12 cellular contexts compared by ENCODE assay signal in genomic region chr9:113566712-113567071, GRCh38.
A peak's percentile ranks its signal among the peaks of the same experiment; 100 is the strongest.
DNase-seq lines count a peak whose midpoint lies in the region; ATAC-seq, FAIRE-seq and TF ChIP-seq lines count a peak whose summit lies in the region.
"Had no signal": no experiment of that assay in that cellular context is flagged by ENCODE, and none has a peak within 500 bp of the region (broad histone marks: within the 10 kb centered on the region; RNA-seq: fewer than 3 reads in every experiment).

No MANE protein-coding gene starts in this region.

- H3K4me3 ChIP-seq in MM.1S (ENCODE audit: low read length), result no peak overlapping the region
- H3K4me3 ChIP-seq in choroid plexus epithelial cell (ENCODE audit: low read depth, low read length), result peak overlapping the region; percentile 71
- H3K4me3 ChIP-seq in HepG2 (replicated peaks in 1 of 3; ENCODE audit: insufficient read depth in 1 of 3, low read depth in 2 of 3, low read length in 3 of 3), result no peak overlapping the region

- H3K36me3 ChIP-seq in MM.1S (replicated peaks; ENCODE audit: insufficient read depth, low read length), result no peaks in the 10 kb centered on the region
- peaks cover 0 to 1% of the 10 kb centered on the region in 2 experiments; a peak in 3 of 5 replicates for H3K36me3 ChIP-seq in HepG2 (replicated peaks in 1 of 2; ENCODE audit: control insufficient read depth in 1 of 2, insufficient read depth in 2 of 2, low read length in 2 of 2)

- no peak for FAIRE-seq in HepG2 (lab: Jason Lieb, UNC)
- FAIRE-seq: colon had no signal

- H3K27me3 ChIP-seq in MM.1S (replicated peaks; ENCODE audit: insufficient read depth, low read length) (no peaks in the 10 kb centered on the region), HepG2 (ENCODE audit: control insufficient read depth in 1 of 2, insufficient read depth in 2 of 2, low read length in 2 of 2) (no peaks in the 10 kb centered on the region)

- H3K79me2 ChIP-seq in MM.1S (ENCODE audit: low read length), result peaks cover 43% of the 10 kb centered on the region
- H3K79me2 ChIP-seq in HepG2 (ENCODE audit: insufficient read depth, low read length), result no peaks in the 10 kb centered on the region

- no peak for TF ChIP-seq CTCF in MM.1S (IDR thresholded peaks at IDR 0.05; ENCODE audit: low read length)
- TF ChIP-seq CTCF in choroid plexus epithelial cell (conservative IDR thresholded peaks at IDR 0.05; ENCODE audit: low read depth, low read length), result no peak
- no peak for TF ChIP-seq CTCF in HepG2 (CRISPR knock-in tag; IDR thresholded peaks at IDR 0.05)

- no peak overlapping the region for H3K9ac ChIP-seq in MM.1S (ENCODE audit: low read length)
- H3K9ac ChIP-seq in HepG2 (ENCODE audit: insufficient read depth, low read depth, low read length), result no peak overlapping the region

- CTCF ChIA-PET in HepG2 (lab: Yijun Ruan, JAX; ENCODE audit: low intra/inter-chr PET ratio, low total read pairs), result no interaction called here

- WGBS in HepG2 (ENCODE audit: low lambda C conversion rate), result no CpG with 5 or more reads among the region's 3 CpGs

- H3K9me2 ChIP-seq in MM.1S (replicated peaks; ENCODE audit: insufficient read depth, low read length), result no peaks in the 10 kb centered on the region

- H3K9me3 ChIP-seq in MM.1S (replicated peaks; ENCODE audit: insufficient read depth, low read length) (no peaks in the 10 kb centered on the region), HepG2 (ENCODE audit: low read length) (no peaks in the 10 kb centered on the region)

- TF ChIP-seq EP300 in HepG2 (IDR thresholded peaks at IDR 0.05; ENCODE audit: low read depth in 2 of 2, low read length in 2 of 2) (no peak), HepG2 (CRISPR knock-in tag; IDR thresholded peaks at IDR 0.05; ENCODE audit: borderline replicate concordance) (no peak)

- BruUV-seq in HepG2 (replicated peaks; lab: Mats Ljungman, UMichigan), result TSS peak; percentile 19

- H3F3A ChIP-seq in MM.1S (ENCODE audit: insufficient read depth, low read length), result peaks cover 9% of the 10 kb centered on the region; the same call in 1 of the 2 replicates

- H4K20me1 ChIP-seq in MM.1S (ENCODE audit: insufficient read depth, low read length) (no peaks in the 10 kb centered on the region), HepG2 (ENCODE audit: insufficient read depth, low read length) (no peaks in the 10 kb centered on the region)

- peaks cover 17% of the 10 kb centered on the region for H3K4me1 ChIP-seq in MM.1S (ENCODE audit: low read length)
- H3K4me1 ChIP-seq in HepG2 (ENCODE audit: insufficient read depth, low read length), result peaks cover 58% of the 10 kb centered on the region

- TF ChIP-seq RAD21 in HepG2 (CRISPR knock-in tag; IDR thresholded peaks at IDR 0.05), result no peak

- H2AFZ ChIP-seq in MM.1S (ENCODE audit: low read length) (no peak overlapping the region), HepG2 (ENCODE audit: low read length) (no peak overlapping the region)

- intact Hi-C loops in HepG2 (cut with micrococcal nuclease; ENCODE audit: unreplicated experiment), result no loop called here

- POLR2A ChIA-PET in HepG2 (lab: Yijun Ruan, JAX), result interaction anchor here (1.7 kb wide), 1 partner anchor 18 kb away, joined by 6 read pairs; no protein-coding TSS in a partner anchor

- in situ Hi-C loops in HepG2 (cut with HindIII; ENCODE audit: extremely low pct_ligation_motif_present, low pct_unique_long_range_greater_than_20kb), result no loop called here

- no peak for DNase-seq in MM.1S
- DNase-seq in choroid plexus epithelial cell (ENCODE audit: low read depth), result no peak
- no peak for DNase-seq in HepG2 (ENCODE audit: low spot score)
- DNase-seq in substantia nigra (lab: John Stamatoyannopoulos, UW), result peak in 2 of 49 donors; percentile 19 to 21
- no peak for DNase-seq in NCI-H69 (lab: John Stamatoyannopoulos, UW)
- no peak for DNase-seq in anterior cingulate cortex (lab: John Stamatoyannopoulos, UW)
- DNase-seq in SIG-M5 (lab: John Stamatoyannopoulos, UW), result no peak
- DNase-seq: activated CD8-positive, alpha-beta memory T cell treated with anti-CD3 and anti-CD28 coated beads, Interleukin-2, amount 50 U/mL, for 48 hours; MV-4-11; NCI-H748 treated with DMSO at 0.1 percent for 48 hours had no signal

- H3K4me2 ChIP-seq in MM.1S (ENCODE audit: low read depth, low read length), result peak overlapping the region; percentile 97; the same call in 1 of the 2 replicates
- no peak overlapping the region for H3K4me2 ChIP-seq in HepG2 (ENCODE audit: low read depth, low read length)

- ATAC-seq in HepG2 (no peak), GM19397 (IDR thresholded peaks at IDR 0.05; ENCODE audit: unreplicated experiment) (no peak)

- no peak overlapping the region for H3K27ac ChIP-seq in MM.1S (ENCODE audit: low read length)
- no peak overlapping the region for H3K27ac ChIP-seq in HepG2 (ENCODE audit: extremely low read length, insufficient read depth, low read length)
- H3K27ac ChIP-seq in substantia nigra (ENCODE audit: low read depth, low read length, poor library complexity, severe bottlenecking), result peak overlapping the region; percentile 92

- TF ChIP-seq POLR2A in HepG2 (IDR thresholded peaks at IDR 0.05; ENCODE audit: insufficient read depth in 1 of 2, low read depth in 2 of 2, low read length in 2 of 2), result no peak

TF ChIP-seq in HepG2, 621 proteins besides CTCF, POLR2A, EP300 and RAD21:
- TF ChIP-seq SOX13 (IDR thresholded peaks at IDR 0.05), result no peak
- TF ChIP-seq SOX13 (CRISPR knock-in tag; conservative IDR thresholded peaks at IDR 0.05 in 1 of 2, IDR thresholded peaks at IDR 0.05 in 1 of 2), result no peak
- TF ChIP-seq ZNF691 (CRISPR knock-in tag; IDR thresholded peaks at IDR 0.05; ENCODE audit: borderline replicate concordance, low read depth), result no peak
- TF ChIP-seq ZKSCAN1 (IDR thresholded peaks at IDR 0.05; ENCODE audit: low read length), result no peak
- TF ChIP-seq MAZ (IDR thresholded peaks at IDR 0.05; ENCODE audit: borderline replicate concordance, low read depth, low read length), result no peak
- no peak for TF ChIP-seq MAZ (CRISPR knock-in tag; IDR thresholded peaks at IDR 0.05; ENCODE audit: low read depth)
- no peak for TF ChIP-seq RBM39 (IDR thresholded peaks at IDR 0.05; ENCODE audit: low read depth, low read length, poor library complexity, severe bottlenecking)
- no peak for TF ChIP-seq TERF1 (CRISPR knock-in tag; IDR thresholded peaks at IDR 0.05)
- TF ChIP-seq RARG (CRISPR knock-in tag; IDR thresholded peaks at IDR 0.05; ENCODE audit: low read depth), result no peak
